In genomic region chr5:8376478-8376877, GRCh38 we compare ENCODE assay signal across 26 cellular contexts.
"Had no signal": no experiment of that assay in that cellular context is flagged by ENCODE, and none has a peak within 500 bp of the region (broad histone marks: within the 10 kb centered on the region; RNA-seq: fewer than 3 reads in every experiment).

No MANE protein-coding gene starts in this region.

- H3K9me3 ChIP-seq: ascending aorta, colonic mucosa, gastrocnemius medialis, right atrium auricular region, stomach, tibial artery, upper lobe of right lung had no signal

- DNase-seq: activated CD4-positive, CD25-positive, alpha-beta regulatory T cell treated with anti-CD3 and anti-CD28 coated beads, Interleukin-2, amount 50 U/mL, for 72 hours; activated effector memory CD4-positive, alpha-beta T cell treated with anti-CD3 and anti-CD28 coated beads, Interleukin-2, amount 50 U/mL, for 16 hours; cerebellar nuclear complex; colonic mucosa; effector CD8-positive, alpha-beta T cell; gastrocnemius medialis; glutamatergic neuron; left lung; mesendoderm; natural killer cell; occipital lobe; stimulated activated CD4-positive, alpha-beta T cell treated with anti-CD3 and anti-CD28 coated beads, Interleukin-2, amount 100 ng/mL, for 48 hours; stomach; T-helper 2 cell; tibial artery; upper lobe of right lung had no signal

- H3K27me3 ChIP-seq: ascending aorta, cardiac muscle cell, colonic mucosa, gastrocnemius medialis, left lung, neural progenitor cell, right atrium auricular region, stomach, tibial artery, upper lobe of right lung had no signal

- H3K27me3 Mint-ChIP-seq: brain had no signal

- ATAC-seq: gastrocnemius medialis, left lung, natural killer cell, SK-N-SH treated with all-trans-retinoic acid at 6 μM for 48 hours, upper lobe of right lung had no signal

- H3K27ac ChIP-seq: ascending aorta, cardiac muscle cell, colonic mucosa, gastrocnemius medialis, left lung, neural progenitor cell, parathyroid adenoma, right atrium auricular region, stomach, tibial artery, upper lobe of right lung had no signal

- H3K36me3 Mint-ChIP-seq: activated naive CD4-positive, alpha-beta T cell treated with anti-CD3 and anti-CD28 coated beads, Interleukin-2, amount 50 U/mL, for 72 hours; brain; natural killer cell; neural progenitor cell had no signal

- H3K4me1 Mint-ChIP-seq: brain, neural progenitor cell had no signal

- H3K4me1 ChIP-seq: ascending aorta, colonic mucosa, gastrocnemius medialis, left lung, neural progenitor cell, parathyroid adenoma, right atrium auricular region, stomach, tibial artery, upper lobe of right lung had no signal

- H3K4me3 ChIP-seq: ascending aorta, cardiac muscle cell, colonic mucosa, gastrocnemius medialis, left lung, lung, neural progenitor cell, right atrium auricular region, stomach, tibial artery, upper lobe of right lung had no signal

- H3K27ac Mint-ChIP-seq: activated naive CD4-positive, alpha-beta T cell treated with anti-CD3 and anti-CD28 coated beads, Interleukin-2, amount 50 U/mL, for 72 hours; activated T-helper 1 cell treated with anti-CD3 and anti-CD28 coated beads, Interleukin-12 subunit alpha, Interleukin-12 subunit beta, Interleukin-2, Interleukin-4 antibody, amounts not matched to agents 30 ng/mL and 10 ng/mL and 1 ng/mL, durations not matched to agents 14 hours and 24 hours and 36 hours; brain; natural killer cell; neural progenitor cell had no signal

- H3K4me3 Mint-ChIP-seq: activated T-helper 1 cell treated with anti-CD3 and anti-CD28 coated beads, Interleukin-12 subunit alpha, Interleukin-12 subunit beta, Interleukin-2, Interleukin-4 antibody, amounts not matched to agents 30 ng/mL and 10 ng/mL and 1 ng/mL, durations not matched to agents 14 hours and 24 hours and 36 hours; brain; natural killer cell; neural progenitor cell had no signal
